ENCODE assay signal across 8 cellular contexts in genomic region chrX:63754860-63755579, GRCh38. TPM values are rescaled to one million over a fixed set of nuclear protein-coding genes. Genes with fewer than 3 reads are reported as not detected.
DNase-seq lines count a peak whose midpoint lies in the region; ATAC-seq and TF ChIP-seq lines count a peak whose summit lies in the region.

No MANE protein-coding gene starts in this region.

- H3K9me3 Mint-ChIP-seq in activated T-cell treated with anti-CD3 and anti-CD28 coated beads, Interleukin-2, amount 50 U/mL, for 72 hours, result no peaks in the 10 kb centered on the region

- H3K4me3 ChIP-seq in Panc1 (ENCODE audit: low read depth in 2 of 2, low read length in 2 of 2), result peak overlapping the region; percentile 76 to 82
- peak overlapping the region; percentile 7 to 74 for H3K4me3 ChIP-seq in muscle layer of colon (ENCODE audit: low read depth in 1 of 2, low read length in 2 of 2)

- POLR2A ChIA-PET in Panc1 (lab: Charles Lee), result no interaction called here

- peaks cover 41% of the 10 kb centered on the region for H3K4me1 Mint-ChIP-seq in activated T-cell treated with anti-CD3 and anti-CD28 coated beads, Interleukin-2, amount 50 U/mL, for 72 hours (ENCODE audit: low read depth)

- H3K27me3 ChIP-seq in Panc1 (ENCODE audit: control insufficient read depth, insufficient read depth, low read length) (no peaks in the 10 kb centered on the region), muscle layer of colon (ENCODE audit: control insufficient read depth in 1 of 2, insufficient read depth in 2 of 2, low read length in 2 of 2) (peaks cover 0 to under 1% of the 10 kb centered on the region in 2 donors)

- H3K9ac ChIP-seq in muscle layer of colon (ENCODE audit: low read length), result peak overlapping the region; percentile 85

- DNase-seq in DMS53 (lab: John Stamatoyannopoulos, UW) (peak; percentile 96), KG1 (lab: John Stamatoyannopoulos, UW) (peak; percentile 51), Panc1 (ENCODE audit: low read depth, low spot score) (peak; percentile 78)
- DNase-seq in activated T-cell treated with anti-CD3 and anti-CD28 coated beads, Interleukin-2, amount 50 U/mL, for 72 hours, result peak; percentile 84 to 88
- DNase-seq in stimulated activated CD8-positive, alpha-beta memory T cell treated with anti-CD3 and anti-CD28 coated beads, Interleukin-7, amount 100 ng/mL, for 1 hour (ENCODE audit: low read depth in 2 of 2), result peak; percentile 64 to 70

- H3K27ac ChIP-seq in Panc1 (ENCODE audit: low read length), result peak overlapping the region; percentile 77
- H3K27ac ChIP-seq in muscle layer of colon (ENCODE audit: low read depth, low read length), result peak overlapping the region; percentile 52

- in situ Hi-C loops in Panc1 (cut with HindIII; ENCODE audit: low pct_unique_long_range_greater_than_20kb, low sequenced_read_pairs), result no loop called here

- no peak for TF ChIP-seq CTCF in Panc1 (IDR thresholded peaks at IDR 0.05)

- H3K4me3 Mint-ChIP-seq in activated T-cell treated with anti-CD3 and anti-CD28 coated beads, Interleukin-2, amount 50 U/mL, for 72 hours, result peak overlapping the region; percentile 94 to 98

- ATAC-seq in GM21717 (IDR thresholded peaks at IDR 0.05; ENCODE audit: unreplicated experiment), result peak; percentile 95
- ATAC-seq in Panc1, result peak; percentile 100
- ATAC-seq in activated T-cell treated with anti-CD3 and anti-CD28 coated beads, Interleukin-2, amount 50 U/mL, for 72 hours (replicated peaks in 1 of 2), result peak; percentile 96
- peak; percentile 99 for ATAC-seq in esophagus mucosa

- peaks cover 1 to 4% of the 10 kb centered on the region in 2 donors for H3K36me3 Mint-ChIP-seq in activated T-cell treated with anti-CD3 and anti-CD28 coated beads, Interleukin-2, amount 50 U/mL, for 72 hours (ENCODE audit: insufficient read depth in 2 of 2)

- no TSS peak for BruUV-seq in Panc1 (replicated peaks; lab: Mats Ljungman, UMichigan)

- no peaks in the 10 kb centered on the region for H3K36me3 ChIP-seq in Panc1 (ENCODE audit: control insufficient read depth, insufficient read depth, low read length)
- H3K36me3 ChIP-seq in muscle layer of colon (ENCODE audit: insufficient read depth, low read length), result no peaks in the 10 kb centered on the region

- no peaks in the 10 kb centered on the region for H3K9me3 ChIP-seq in Panc1 (ENCODE audit: control insufficient read depth, insufficient read depth, low read depth, low read length)
- no peaks in the 10 kb centered on the region for H3K9me3 ChIP-seq in muscle layer of colon (ENCODE audit: low read length)

- H3K4me1 ChIP-seq in Panc1 (ENCODE audit: control insufficient read depth, insufficient read depth, low read length) (peaks cover 10% of the 10 kb centered on the region), muscle layer of colon (ENCODE audit: insufficient read depth, low read length) (peaks cover 23% of the 10 kb centered on the region)

- intact Hi-C loops in Panc1 (cut with micrococcal nuclease; ENCODE audit: unreplicated experiment), result no loop called here

- peak overlapping the region; percentile 94 for H3K27ac Mint-ChIP-seq in activated T-cell treated with anti-CD3 and anti-CD28 coated beads, Interleukin-2, amount 50 U/mL, for 72 hours

- CTCF ChIA-PET in Panc1 (lab: Charles Lee), result interaction anchor here (0.6 kb wide), 1 partner anchor 33 kb away, joined by 5 read pairs; no protein-coding TSS in a partner anchor

- peaks cover 35% of the 10 kb centered on the region for H3K27me3 Mint-ChIP-seq in activated T-cell treated with anti-CD3 and anti-CD28 coated beads, Interleukin-2, amount 50 U/mL, for 72 hours (ENCODE audit: low read depth)

RNA-seq across cellular contexts. Expression of gene ARHGEF9, which starts 30.0 kb away (rescaled TPM):
- 16.7 TPM for total RNA-seq in Panc1 (2021; ENCODE audit: unreplicated experiment)
- 9.2 TPM for polyA plus RNA-seq in Panc1 (2012; ENCODE audit: insufficient read length)
- total RNA-seq in activated T-cell treated with anti-CD3 and anti-CD28 coated beads, Interleukin-2, amount 50 U/mL, for 72 hours, result 10 to 100 TPM; 38.6 to 40.8 TPM
- 14.6 TPM for total RNA-seq in esophagus mucosa

Comparison
In these comparisons a context has a peak if more than half of its experiments do, and no peak if none do; other contexts are left out.
1. Peak in every context shown above with its lines: DNase-seq, ATAC-seq, H3K4me3 ChIP-seq and H3K27ac ChIP-seq.